7 cellular contexts compared by ENCODE assay signal in the genomic region with DNA sequence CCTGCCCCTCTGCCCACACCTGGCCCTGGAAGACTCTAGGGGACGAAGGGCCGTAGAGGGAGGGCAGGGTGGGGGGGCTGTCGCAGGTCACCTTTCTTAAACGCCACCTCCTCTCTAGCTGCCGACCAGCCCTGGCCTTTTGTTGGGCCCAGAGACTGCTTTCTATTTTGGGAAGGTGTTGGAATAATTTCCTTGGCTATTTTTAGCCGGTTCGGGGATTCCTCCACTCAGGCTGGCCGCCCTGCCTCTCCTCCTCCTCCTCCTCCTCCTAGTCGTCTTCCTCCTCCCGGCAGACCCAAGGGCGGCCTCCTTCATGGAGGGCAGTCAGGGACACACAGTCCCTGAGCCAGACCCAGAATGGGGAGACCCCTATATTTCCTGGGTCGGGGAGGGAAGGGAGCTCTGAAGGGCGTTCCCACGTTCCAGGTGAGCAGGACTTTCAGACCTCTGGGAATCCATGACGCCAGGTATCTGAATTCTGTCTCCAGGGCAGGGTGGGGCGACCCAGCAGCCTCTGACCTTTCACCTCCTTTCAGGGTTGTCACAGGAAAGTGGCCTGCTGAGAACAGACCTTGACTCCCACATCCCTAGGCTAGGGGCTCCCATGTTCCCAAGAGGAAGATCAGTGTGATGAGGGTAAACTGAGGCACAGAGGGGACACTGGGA. TPM values are rescaled to one million over a fixed set of nuclear protein-coding genes. Genes with fewer than 3 reads are reported as not detected.
DNase-seq lines count a peak whose midpoint lies in the region; ATAC-seq, FAIRE-seq and TF ChIP-seq lines count a peak whose summit lies in the region.

No MANE protein-coding gene starts in this region.

- no peak overlapping the region for H3K27ac ChIP-seq in K562 (ENCODE audit: extremely low read depth, low read depth, low read length)

- no peaks in the 10 kb centered on the region for H3K9me3 ChIP-seq in K562 (replicated peaks; ENCODE audit: control insufficient read depth, insufficient read depth, low read depth, low read length)

- no peak overlapping the region for H3K4me3 ChIP-seq in K562

- H3K36me3 ChIP-seq in K562 (ENCODE audit: control insufficient read depth, insufficient read depth, low read length) = no peaks in the 10 kb centered on the region

- H3K79me2 ChIP-seq in K562 (ENCODE audit: control insufficient read depth, insufficient read depth, low read length) = no peaks in the 10 kb centered on the region

- peaks cover 28 to 57% of the 10 kb centered on the region in 2 experiments for H3K27me3 ChIP-seq in K562 (ENCODE audit: control insufficient read depth in 2 of 2, insufficient read depth in 2 of 2, low read length in 2 of 2)

- intact Hi-C loops in K562 (cut with micrococcal nuclease) = no loop called here

- H3K4me1 ChIP-seq in K562 (replicated peaks in 1 of 2; ENCODE audit: control insufficient read depth in 2 of 2, insufficient read depth in 2 of 2, low read length in 2 of 2) = peaks cover 5 to 28% of the 10 kb centered on the region in 2 experiments; a peak in 4 of 5 replicates

- BruUV-seq in K562 (replicated peaks; lab: Mats Ljungman, UMichigan) = no TSS peak

- CTCF ChIA-PET in K562 (lab: Yijun Ruan, JAX; ENCODE audit: low intra/inter-chr PET ratio) = no interaction called here

- FAIRE-seq in K562 (lab: Jason Lieb, UNC) (no peak), urothelium cell line (lab: Jason Lieb, UNC) (no peak)

- TF ChIP-seq POLR2A in K562 (conservative IDR thresholded peaks at IDR 0.05) = no peak

- H3K4me2 ChIP-seq in K562 (ENCODE audit: insufficient read depth, low read length) = no peak overlapping the region

- in situ Hi-C loops in K562 (cut with MboI) = no loop called here

- no peaks in the 10 kb centered on the region for H3K9me1 ChIP-seq in K562 (ENCODE audit: control insufficient read depth, insufficient read depth, low read length)

- no peak for TF ChIP-seq EP300 in K562 (IDR thresholded peaks at IDR 0.05; ENCODE audit: low read length)

- no peak overlapping the region for H2AFZ ChIP-seq in K562 (ENCODE audit: low read depth, low read length)

- ATAC-seq in K562 (no peak), left lobe of liver (peak; percentile 11), GM18498 (IDR thresholded peaks at IDR 0.05; ENCODE audit: unreplicated experiment) (no peak), GM19395 (IDR thresholded peaks at IDR 0.05; ENCODE audit: unreplicated experiment) (no peak)

- TF ChIP-seq RAD21 in K562 (CRISPR knock-in tag; conservative IDR thresholded peaks at IDR 0.05 in 1 of 2, IDR thresholded peaks at IDR 0.05 in 1 of 2) = no peak

- peak; percentile 56 for DNase-seq in HK-2 (ENCODE audit: unreplicated experiment)
- no peak for DNase-seq in K562 (ENCODE audit: extremely low read depth in 1 of 4, low spot score in 3 of 4)
- no peak for DNase-seq in left lobe of liver (ENCODE audit: low spot score)
- peak; percentile 19 for DNase-seq in superior temporal gyrus (ENCODE audit: extremely low spot score)
- DNase-seq in urothelium cell line (ENCODE audit: low spot score) = no peak

- 38% methylated on average over 15 of the region's 16 CpGs for WGBS in K562 (ENCODE audit: insufficient coverage, low coverage, missing lambda C conversion rate)

- H3K9ac ChIP-seq in K562 (ENCODE audit: insufficient read depth in 1 of 2, low read depth in 2 of 2, low read length in 2 of 2) = peak overlapping the region in 1 of 2 experiments; percentile 26; a peak in 1 of 4 replicates

- POLR2A ChIA-PET in K562 (lab: Yijun Ruan, JAX) = interaction anchor here (1.4 to 2.5 kb wide), 2 partner anchors 11 to 19 kb away, joined by 5 to 20 read pairs; a partner anchor contains a TSS

- no peak for TF ChIP-seq CTCF in K562 (IDR thresholded peaks at IDR 0.05 in 2 of 3, conservative IDR thresholded peaks at IDR 0.05 in 1 of 3; ENCODE audit: insufficient read depth in 2 of 3, low read depth in 1 of 3, low read length in 3 of 3)

- H4K20me1 ChIP-seq in K562 (replicated peaks; ENCODE audit: control insufficient read depth, insufficient read depth, low read length) = no peaks in the 10 kb centered on the region

TF ChIP-seq in K562, 482 proteins besides CTCF, POLR2A, EP300 and RAD21:
- TF ChIP-seq ZNF263 (CRISPR knock-in tag; IDR thresholded peaks at IDR 0.05; ENCODE audit: borderline replicate concordance) = peak; percentile 61
- peak; percentile 62; the same call in 1 of the 2 replicates for TF ChIP-seq NR2C1 (IDR thresholded peaks at IDR 0.05)
- peak; percentile 78 for TF ChIP-seq NR2C1 (tag; IDR thresholded peaks at IDR 0.05)
- TF ChIP-seq, protein P1, sequence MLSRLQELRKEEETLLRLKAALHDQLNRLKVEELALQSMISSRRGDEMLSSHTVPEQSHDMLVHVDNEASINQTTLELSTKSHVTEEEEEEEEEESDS (CRISPR knock-in tag; IDR thresholded peaks at IDR 0.05) = no peak

RNA-seq across cellular contexts. Expression of a gene that starts 19.9 kb away (rescaled TPM):
- 7.1 and 17.3 TPM in 2 replicates for total RNA-seq in K562 (2011; cell fraction: chromatin; rRNA removed; ENCODE audit: low replicate concordance)
- 18.6 and 27.0 TPM in 2 replicates for total RNA-seq in K562 (2011; cell fraction: nucleolus; rRNA removed)
- total RNA-seq in K562 (2011; cell fraction: nucleoplasm; rRNA removed) = 12.8 and 19.0 TPM in 2 replicates
- total RNA-seq in K562 (2014; rRNA removed) (3.9 and 4.1 TPM in 2 replicates), K562 (2014; rRNA removed; fragmentation: Illumina TruSeq; extraction: Trizol) (1.7 and 2.1 TPM in 2 replicates), K562 (2015; rRNA removed; fragmentation: Illumina TruSeq; extraction: Trizol) (1.9 and 2.0 TPM in 2 replicates), K562 (2021) (2.9 and 3.1 TPM in 2 replicates), left lobe of liver (52.1 TPM)
- polyA plus RNA-seq in K562 (2011; rRNA removed) (2.7 and 4.7 TPM in 2 replicates), K562 (2014; fragmentation: Illumina TruSeq; extraction: Trizol) (0.79 and 1.0 TPM in 2 replicates), K562 (2014; fragmentation: Nextera tagmentation; extraction: Ambion mirVana) (under 1 TPM; 0.06 to 0.18 TPM), K562 (2014; rRNA removed) (2.5 and 2.7 TPM in 2 replicates)
- 5.2 and 6.5 TPM in 2 replicates for polyA plus RNA-seq in K562 (2011; cell fraction: cytosol; rRNA removed)
- 8.7 and 19.6 TPM in 2 replicates for polyA plus RNA-seq in K562 (2011; cell fraction: nucleus; rRNA removed)
- 2.9 and 8.2 TPM in 2 replicates for polyA plus RNA-seq in K562 (2012)
- 3.5 and 5.2 TPM in 2 replicates for polyA minus RNA-seq in K562 (2011; rRNA and poly(A)+ RNA removed)
- 4.3 and 18.2 TPM in 2 replicates for polyA minus RNA-seq in K562 (2011; cell fraction: cytosol; rRNA and poly(A)+ RNA removed)
- 17.8 and 31.2 TPM in 2 replicates for polyA minus RNA-seq in K562 (2011; cell fraction: nucleus; rRNA and poly(A)+ RNA removed)

RNA-seq across cellular contexts. Expression of a gene that starts 39.0 kb away (rescaled TPM):
- 40.1 and 85.1 TPM in 2 replicates for total RNA-seq in K562 (2011; cell fraction: chromatin; rRNA removed; ENCODE audit: low replicate concordance)
- total RNA-seq in K562 (2011; cell fraction: nucleolus; rRNA removed) = 40.9 and 42.2 TPM in 2 replicates
- total RNA-seq in K562 (2011; cell fraction: nucleoplasm; rRNA removed) = 35.7 and 48.3 TPM in 2 replicates
- total RNA-seq in K562 (2014; rRNA removed) (133 and 141 TPM in 2 replicates), K562 (2014; rRNA removed; fragmentation: Illumina TruSeq; extraction: Trizol) (46.8 and 52.9 TPM in 2 replicates), K562 (2015; rRNA removed; fragmentation: Illumina TruSeq; extraction: Trizol) (105 and 106 TPM in 2 replicates), K562 (2021) (98.3 and 123 TPM in 2 replicates), left lobe of liver (7.4 TPM)
- polyA plus RNA-seq in K562 (2011; rRNA removed) (90.3 and 94.7 TPM in 2 replicates), K562 (2014; fragmentation: Illumina TruSeq; extraction: Trizol) (117 and 161 TPM in 2 replicates), K562 (2014; fragmentation: Nextera tagmentation; extraction: Ambion mirVana) (under 1 TPM; 0.48 to 0.71 TPM), K562 (2014; rRNA removed) (94.5 and 105 TPM in 2 replicates)
- 191 and 212 TPM in 2 replicates for polyA plus RNA-seq in K562 (2011; cell fraction: cytosol; rRNA removed)
- 59.1 and 76.5 TPM in 2 replicates for polyA plus RNA-seq in K562 (2011; cell fraction: nucleus; rRNA removed)
- 58.8 and 94.2 TPM in 2 replicates for polyA plus RNA-seq in K562 (2012)
- polyA minus RNA-seq in K562 (2011; rRNA and poly(A)+ RNA removed) = 57.4 and 85.2 TPM in 2 replicates
- polyA minus RNA-seq in K562 (2011; cell fraction: cytosol; rRNA and poly(A)+ RNA removed) = 48.5 and 69.4 TPM in 2 replicates
- 10.8 and 13.6 TPM in 2 replicates for polyA minus RNA-seq in K562 (2011; cell fraction: nucleus; rRNA and poly(A)+ RNA removed)

Comparison
In these comparisons a context has a peak if more than half of its experiments do, and no peak if none do; other contexts are left out.
1. DNase-seq: peak in HK-2 (single experiment) and superior temporal gyrus (single experiment); none in K562 (0 of 4), left lobe of liver (single experiment) and urothelium cell line (single experiment).